In the genomic region with DNA sequence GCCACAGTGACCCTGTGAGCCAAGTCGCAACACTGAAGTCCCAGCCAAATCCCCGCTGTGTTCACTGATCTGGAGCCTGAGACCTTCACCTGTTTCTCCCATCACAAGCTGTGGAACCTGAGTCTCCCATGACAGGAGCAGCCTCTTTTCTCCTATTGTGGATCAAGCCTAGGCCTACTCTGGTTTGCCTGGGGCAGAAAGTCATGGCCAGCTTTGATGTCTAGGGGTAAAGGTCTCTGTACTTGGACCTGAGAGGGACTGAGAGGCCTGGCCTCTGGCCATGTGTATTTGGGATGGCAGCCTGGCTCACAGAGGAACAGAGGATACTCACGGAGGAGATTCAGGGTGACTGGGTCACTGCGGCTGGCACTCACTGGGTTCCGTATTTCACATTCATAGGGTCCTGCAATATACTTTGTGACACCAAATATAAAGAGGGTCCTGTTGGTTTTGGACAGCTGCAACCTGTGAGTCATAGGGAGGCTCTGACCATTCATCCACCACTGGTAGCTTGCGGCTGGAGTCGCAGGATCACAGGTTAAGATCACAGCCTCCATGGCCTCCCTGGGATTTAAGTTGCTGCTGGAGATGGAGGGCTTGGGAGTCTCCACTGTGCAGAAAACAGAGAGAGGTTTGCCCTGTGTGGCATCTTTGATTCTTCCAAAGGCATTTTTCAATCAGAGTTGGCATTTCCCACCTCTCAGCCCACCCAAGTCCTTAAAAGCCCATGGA, we compare ENCODE assay signal across 14 cellular contexts. TPM values are rescaled to one million over a fixed set of nuclear protein-coding genes. Genes with fewer than 3 reads are reported as not detected.
"Had no signal": no experiment of that assay in that cellular context is flagged by ENCODE, and none has a peak within 500 bp of the region (broad histone marks: within the 10 kb centered on the region; RNA-seq: fewer than 3 reads in every experiment).

No MANE protein-coding gene starts in this region.

RNA-seq across cellular contexts. Expression of gene PSG4, which starts 7.6 kb away (rescaled TPM):
- total RNA-seq: stomach, subcutaneous adipose tissue, temporal lobe, thoracic aorta, thyroid gland, tibial nerve, transverse colon, upper lobe of left lung, upper lobe of right lung, uterus had no signal
- polyA plus RNA-seq: urinary bladder had no signal

RNA-seq across cellular contexts. Expression of gene PSG5, which starts 11.5 kb away (rescaled TPM):
- total RNA-seq: stomach, subcutaneous adipose tissue, temporal lobe, testis, thoracic aorta, thyroid gland, tibial nerve, transverse colon, upper lobe of left lung, upper lobe of right lung, ureter, urinary bladder, uterus, vagina had no signal
- polyA plus RNA-seq: stomach, urinary bladder had no signal
